ENCODE assay signal across 1 cellular context in genomic region chr10:110629680-110630191, GRCh38.
TF ChIP-seq lines count a peak whose summit lies in the region.

No MANE protein-coding gene starts in this region.

TF ChIP-seq in HEK293, 187 proteins besides CTCF, POLR2A, EP300 and RAD21 (continued from another document and continues in another):
- TF ChIP-seq ZNF184 (tag by site-specific recombination; IDR thresholded peaks at IDR 0.05): peak; percentile 84
- peak; percentile 79 for TF ChIP-seq ZNF629 (tag by site-specific recombination; IDR thresholded peaks at IDR 0.05)
- TF ChIP-seq ZNF837 (tag by site-specific recombination; IDR thresholded peaks at IDR 0.05): no peak
- no peak for TF ChIP-seq ZFP3 (tag by site-specific recombination; IDR thresholded peaks at IDR 0.05; ENCODE audit: low read depth)
- peak; percentile 55; the same call in 1 of the 2 replicates for TF ChIP-seq ZNF366 (tag by site-specific recombination; conservative IDR thresholded peaks at IDR 0.05)
- TF ChIP-seq ZNF112 (tag by site-specific recombination; IDR thresholded peaks at IDR 0.05): no peak
- no peak for TF ChIP-seq ZNF433 (tag by site-specific recombination; IDR thresholded peaks at IDR 0.05; ENCODE audit: low read depth)
- peak; percentile 92 for TF ChIP-seq ZNF792 (tag by site-specific recombination; IDR thresholded peaks at IDR 0.05)
- TF ChIP-seq ZNF555 (tag by site-specific recombination; conservative IDR thresholded peaks at IDR 0.05): no peak
- no peak for TF ChIP-seq ZFP41 (tag by site-specific recombination; IDR thresholded peaks at IDR 0.05; ENCODE audit: borderline replicate concordance)
- no peak for TF ChIP-seq ZNF157 (tag by site-specific recombination; IDR thresholded peaks at IDR 0.05)
- TF ChIP-seq ZNF785 (tag by site-specific recombination; IDR thresholded peaks at IDR 0.05): no peak
- TF ChIP-seq ZNF416 (tag by site-specific recombination; IDR thresholded peaks at IDR 0.05): no peak
- TF ChIP-seq IKZF3 (tag by site-specific recombination; IDR thresholded peaks at IDR 0.05): peak; percentile 94
- no peak for TF ChIP-seq ZNF211 (tag by site-specific recombination; IDR thresholded peaks at IDR 0.05; ENCODE audit: low read depth)
- TF ChIP-seq, protein P1, sequence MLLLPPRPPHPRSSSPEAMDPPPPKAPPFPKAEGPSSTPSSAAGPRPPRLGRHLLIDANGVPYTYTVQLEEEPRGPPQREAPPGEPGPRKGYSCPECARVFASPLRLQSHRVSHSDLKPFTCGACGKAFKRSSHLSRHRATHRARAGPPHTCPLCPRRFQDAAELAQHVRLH (tag by site-specific recombination; IDR thresholded peaks at IDR 0.05): peak; percentile 61; the same call in 1 of the 2 replicates
- no peak for TF ChIP-seq ZNF354C (tag by site-specific recombination; IDR thresholded peaks at IDR 0.05; ENCODE audit: borderline replicate concordance, low read depth)
- TF ChIP-seq ZSCAN16 (tag by site-specific recombination; IDR thresholded peaks at IDR 0.05): no peak
- TF ChIP-seq ZBTB21 (tag by site-specific recombination; IDR thresholded peaks at IDR 0.05): no peak; the same call in 1 of the 2 replicates
- no peak for TF ChIP-seq ZNF350 (tag by site-specific recombination; IDR thresholded peaks at IDR 0.05)
- no peak for TF ChIP-seq ZNF341 (tag by site-specific recombination; IDR thresholded peaks at IDR 0.05; ENCODE audit: low read depth)
- no peak for TF ChIP-seq SP3 (tag by site-specific recombination; IDR thresholded peaks at IDR 0.05)
- no peak for TF ChIP-seq ZNF677 (tag by site-specific recombination; IDR thresholded peaks at IDR 0.05)
- no peak for TF ChIP-seq ZNF266 (tag by site-specific recombination; IDR thresholded peaks at IDR 0.05; ENCODE audit: low read depth)
- 0 out of 2 replicates have a peak, but pooled peaks have one; percentile 46 for TF ChIP-seq TRIM28 (IDR thresholded peaks at IDR 0.05; ENCODE audit: borderline replicate concordance, low read length)
- no peak for TF ChIP-seq ZNF626 (tag by site-specific recombination; IDR thresholded peaks at IDR 0.05)
- 0 out of 2 replicates have a peak, but pooled peaks have one; percentile 59 for TF ChIP-seq MZF1 (tag by site-specific recombination; IDR thresholded peaks at IDR 0.05; ENCODE audit: borderline replicate concordance)
- TF ChIP-seq KLF17 (tag by site-specific recombination; IDR thresholded peaks at IDR 0.05): peak; percentile 73; the same call in 1 of the 2 replicates
- TF ChIP-seq TCF7L2 (IDR thresholded peaks at IDR 0.05; ENCODE audit: borderline replicate concordance, low read depth, low read length): peak; percentile 37; the same call in 1 of the 2 replicates
- TF ChIP-seq ZNF48 (tag by site-specific recombination; IDR thresholded peaks at IDR 0.05): no peak
- TF ChIP-seq PRDM6 (tag by site-specific recombination; IDR thresholded peaks at IDR 0.05): peak; percentile 100
- TF ChIP-seq PATZ1 (tag by site-specific recombination; IDR thresholded peaks at IDR 0.05): 0 out of 2 replicates have a peak, but pooled peaks have one; percentile 23
- no peak for TF ChIP-seq MEIS1 (CRISPR knock-in tag; IDR thresholded peaks at IDR 0.05; ENCODE audit: borderline replicate concordance)
- TF ChIP-seq ZNF248 (tag by site-specific recombination; IDR thresholded peaks at IDR 0.05): no peak
- TF ChIP-seq ZNF23 (tag by site-specific recombination; IDR thresholded peaks at IDR 0.05; ENCODE audit: borderline replicate concordance): no peak
- peak; percentile 7; the same call in 1 of the 2 replicates for TF ChIP-seq EGR2 (tag by site-specific recombination; IDR thresholded peaks at IDR 0.05; ENCODE audit: low read depth)
- TF ChIP-seq KLF9 (tag by site-specific recombination; IDR thresholded peaks at IDR 0.05; ENCODE audit: low read depth): no peak
- no peak for TF ChIP-seq REPIN1 (tag by site-specific recombination; IDR thresholded peaks at IDR 0.05; ENCODE audit: low read depth)
- no peak for TF ChIP-seq ZNF398 (tag by site-specific recombination; IDR thresholded peaks at IDR 0.05)
- no peak for TF ChIP-seq KLF16 (tag by site-specific recombination; IDR thresholded peaks at IDR 0.05)
- TF ChIP-seq ZNF664 (tag by site-specific recombination; IDR thresholded peaks at IDR 0.05): peak; percentile 52; the same call in 1 of the 2 replicates
- peak; percentile 54 for TF ChIP-seq ZNF18 (tag by site-specific recombination; IDR thresholded peaks at IDR 0.05)
- TF ChIP-seq ZNF169 (tag by site-specific recombination; IDR thresholded peaks at IDR 0.05): no peak
- TF ChIP-seq MYNN (tag by site-specific recombination; IDR thresholded peaks at IDR 0.05; ENCODE audit: borderline replicate concordance): peak; percentile 68
- TF ChIP-seq OSR2 (tag by site-specific recombination; IDR thresholded peaks at IDR 0.05): peak; percentile 97
- no peak for TF ChIP-seq ZNF514 (tag by site-specific recombination; IDR thresholded peaks at IDR 0.05)
- TF ChIP-seq, protein P2, sequence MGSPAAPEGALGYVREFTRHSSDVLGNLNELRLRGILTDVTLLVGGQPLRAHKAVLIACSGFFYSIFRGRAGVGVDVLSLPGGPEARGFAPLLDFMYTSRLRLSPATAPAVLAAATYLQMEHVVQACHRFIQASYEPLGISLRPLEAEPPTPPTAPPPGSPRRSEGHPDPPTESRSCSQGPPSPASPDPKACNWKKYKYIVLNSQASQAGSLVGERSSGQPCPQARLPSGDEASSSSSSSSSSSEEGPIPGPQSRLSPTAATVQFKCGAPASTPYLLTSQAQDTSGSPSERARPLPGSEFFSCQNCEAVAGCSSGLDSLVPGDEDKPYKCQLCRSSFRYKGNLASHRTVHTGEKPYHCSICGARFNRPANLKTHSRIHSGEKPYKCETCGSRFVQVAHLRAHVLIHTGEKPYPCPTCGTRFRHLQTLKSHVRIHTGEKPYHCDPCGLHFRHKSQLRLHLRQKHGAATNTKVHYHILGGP (tag by site-specific recombination; IDR thresholded peaks at IDR 0.05): peak; percentile 79
- TF ChIP-seq KLF1 (tag by site-specific recombination; IDR thresholded peaks at IDR 0.05): no peak
- no peak for TF ChIP-seq ZNF621 (tag by site-specific recombination; IDR thresholded peaks at IDR 0.05)
- TF ChIP-seq ZNF670 (tag by site-specific recombination; IDR thresholded peaks at IDR 0.05; ENCODE audit: low read depth): no peak
- TF ChIP-seq, protein P3, sequence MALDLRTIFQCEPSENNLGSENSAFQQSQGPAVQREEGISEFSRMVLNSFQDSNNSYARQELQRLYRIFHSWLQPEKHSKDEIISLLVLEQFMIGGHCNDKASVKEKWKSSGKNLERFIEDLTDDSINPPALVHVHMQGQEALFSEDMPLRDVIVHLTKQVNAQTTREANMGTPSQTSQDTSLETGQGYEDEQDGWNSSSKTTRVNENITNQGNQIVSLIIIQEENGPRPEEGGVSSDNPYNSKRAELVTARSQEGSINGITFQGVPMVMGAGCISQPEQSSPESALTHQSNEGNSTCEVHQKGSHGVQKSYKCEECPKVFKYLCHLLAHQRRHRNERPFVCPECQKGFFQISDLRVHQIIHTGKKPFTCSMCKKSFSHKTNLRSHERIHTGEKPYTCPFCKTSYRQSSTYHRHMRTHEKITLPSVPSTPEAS (tag by site-specific recombination; IDR thresholded peaks at IDR 0.05): no peak
- no peak for TF ChIP-seq ZNF658 (tag by site-specific recombination; IDR thresholded peaks at IDR 0.05)
- TF ChIP-seq ZNF146 (tag by site-specific recombination; IDR thresholded peaks at IDR 0.05): no peak
- no peak for TF ChIP-seq ZNF791 (tag by site-specific recombination; IDR thresholded peaks at IDR 0.05)
- TF ChIP-seq OVOL3 (tag by site-specific recombination; IDR thresholded peaks at IDR 0.05): no peak
- TF ChIP-seq PRDM1 (tag by site-specific recombination; IDR thresholded peaks at IDR 0.05): peak; percentile 50; the same call in 1 of the 2 replicates
- peak; percentile 75; the same call in 1 of the 2 replicates for TF ChIP-seq GLI2 (tag by site-specific recombination; IDR thresholded peaks at IDR 0.05; ENCODE audit: borderline replicate concordance, low read depth)
- TF ChIP-seq ZNF510 (tag by site-specific recombination; IDR thresholded peaks at IDR 0.05; ENCODE audit: insufficient replicate concordance): no peak
- TF ChIP-seq SETDB1 (IDR thresholded peaks at IDR 0.05; ENCODE audit: insufficient read length, low read length): no peak
- TF ChIP-seq SALL2 (tag by site-specific recombination; IDR thresholded peaks at IDR 0.05; ENCODE audit: borderline replicate concordance): no peak
- no peak for TF ChIP-seq ZNF544 (tag by site-specific recombination; IDR thresholded peaks at IDR 0.05)
- peak; percentile 47; the same call in 1 of the 2 replicates for TF ChIP-seq ZNF449 (tag by site-specific recombination; IDR thresholded peaks at IDR 0.05)
- TF ChIP-seq ZSCAN23 (tag by site-specific recombination; IDR thresholded peaks at IDR 0.05): no peak
- no peak for TF ChIP-seq YY2 (tag by site-specific recombination; IDR thresholded peaks at IDR 0.05)
